Comparison of ENCODE assay signal across 8 cellular contexts in genomic region chr14:70086685-70087379, GRCh38.
DNase-seq lines count a peak whose midpoint lies in the region; ATAC-seq and TF ChIP-seq lines count a peak whose summit lies in the region.

No MANE protein-coding gene starts in this region.

- H3K9me3 ChIP-seq in fibroblast of lung (ENCODE audit: control insufficient read depth, insufficient read depth, low read depth, low read length): no peaks in the 10 kb centered on the region

- H4K20me1 ChIP-seq in fibroblast of lung (ENCODE audit: control insufficient read depth, extremely low read depth, insufficient read depth, low read length): no peaks in the 10 kb centered on the region

- ATAC-seq in HG03342 (IDR thresholded peaks at IDR 0.05; ENCODE audit: unreplicated experiment): no peak
- no peak for ATAC-seq in GM21526 (IDR thresholded peaks at IDR 0.05; ENCODE audit: low FRiP score, unreplicated experiment)
- no peak for ATAC-seq in GM18520 (IDR thresholded peaks at IDR 0.05; ENCODE audit: unreplicated experiment)

- H2AFZ ChIP-seq in fibroblast of lung (ENCODE audit: low read length): no peak overlapping the region

- H3K27me3 ChIP-seq in fibroblast of lung (ENCODE audit: control insufficient read depth, insufficient read depth, low read length): no peaks in the 10 kb centered on the region

- POLR2A ChIA-PET in HEK293T (lab: Yijun Ruan, JAX): interaction anchor here (0.9 kb wide), 1 partner anchor 137 kb away, joined by 3 read pairs; no protein-coding TSS in a partner anchor

- H3K27ac ChIP-seq in fibroblast of lung (ENCODE audit: insufficient read depth, low read length): no peak overlapping the region

- TF ChIP-seq CTCF in fibroblast of lung (conservative IDR thresholded peaks at IDR 0.05 in 1 of 2, IDR thresholded peaks at IDR 0.05 in 1 of 2; ENCODE audit: low read depth in 1 of 2, low read length in 2 of 2) (peak; percentile 54 to 69), retinal pigment epithelial cell (conservative IDR thresholded peaks at IDR 0.05; ENCODE audit: low read depth, low read length) (peak; percentile 64)

- no peak overlapping the region for H3K4me2 ChIP-seq in fibroblast of lung (ENCODE audit: extremely low read depth, insufficient read depth, low read length)

- no peaks in the 10 kb centered on the region for H3K79me2 ChIP-seq in fibroblast of lung (ENCODE audit: control insufficient read depth, insufficient read depth, low read length)

- CTCF ChIA-PET in HEK293T (lab: Yijun Ruan, JAX): interaction anchor here (0.6 to 1.6 kb wide), 9 partner anchors 8 to 307 kb away, joined by 3 to 9 read pairs (median 4); no protein-coding TSS in a partner anchor

- H3K9ac ChIP-seq in fibroblast of lung (ENCODE audit: insufficient read depth, low read length): no peak overlapping the region

- H3K4me3 ChIP-seq in fibroblast of lung (replicated peaks in 1 of 4; ENCODE audit: control extremely low read depth in 1 of 4, insufficient read depth in 1 of 4, low read depth in 3 of 4, low read length in 4 of 4): no peak overlapping the region
- H3K4me3 ChIP-seq in retinal pigment epithelial cell (ENCODE audit: low read length): no peak overlapping the region

- no peaks in the 10 kb centered on the region for H3K4me1 ChIP-seq in fibroblast of lung (ENCODE audit: control insufficient read depth, extremely low read depth, insufficient read depth, low read length)

- no peaks in the 10 kb centered on the region for H3K36me3 ChIP-seq in fibroblast of lung (ENCODE audit: control insufficient read depth, insufficient read depth, low read length)

- DNase-seq in DMS114 treated with DMSO at 0.1 percent for 48 hours (lab: John Stamatoyannopoulos, UW; ENCODE audit: unreplicated experiment): peak; percentile 5
- DNase-seq in HEK293T (ENCODE audit: extremely low spot score): peak; percentile 37
- DNase-seq in OCI-M1 (lab: John Stamatoyannopoulos, UW): peak; percentile 51
- DNase-seq in fibroblast of lung (ENCODE audit: low read depth in 2 of 2): peak; percentile 27 to 62
- no peak for DNase-seq in retinal pigment epithelial cell (ENCODE audit: low read depth)

TF ChIP-seq in HEK293T, 16 proteins besides CTCF, POLR2A, EP300 and RAD21:
- no peak for TF ChIP-seq CTBP1 (IDR thresholded peaks at IDR 0.05; ENCODE audit: borderline replicate concordance)
- no peak for TF ChIP-seq TARDBP (IDR thresholded peaks at IDR 0.05)
- no peak for TF ChIP-seq LEF1 (IDR thresholded peaks at IDR 0.05; ENCODE audit: borderline replicate concordance)
- no peak for TF ChIP-seq ELF4 (IDR thresholded peaks at IDR 0.05)
- TF ChIP-seq HDGF (IDR thresholded peaks at IDR 0.05; ENCODE audit: borderline replicate concordance): no peak
- TF ChIP-seq FOXM1 (IDR thresholded peaks at IDR 0.05; ENCODE audit: borderline replicate concordance): no peak
- TF ChIP-seq SP1 (IDR thresholded peaks at IDR 0.05): no peak
